ENCODE assay signal across 9 cellular contexts in the genomic region with DNA sequence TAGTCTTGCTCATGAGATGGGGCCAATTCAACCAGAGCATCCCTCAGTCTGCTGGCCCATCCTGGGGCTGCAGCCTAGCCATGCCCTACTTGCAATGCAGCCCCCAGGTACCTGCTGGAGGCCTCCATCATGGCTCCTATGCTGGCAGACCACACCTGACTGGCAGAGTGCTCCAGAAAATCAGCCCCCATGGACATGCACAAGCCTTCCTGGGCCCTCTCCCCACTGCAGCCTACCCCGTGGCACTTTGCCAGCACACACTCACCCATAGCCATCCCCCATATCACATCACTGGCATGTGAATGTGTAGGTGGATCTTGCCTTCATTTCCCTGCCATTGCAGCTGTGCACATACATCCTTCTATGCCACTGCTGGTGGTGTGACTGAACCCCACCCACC.
"Had no signal": no experiment of that assay in that cellular context is flagged by ENCODE, and none has a peak within 500 bp of the region (broad histone marks: within the 10 kb centered on the region; RNA-seq: fewer than 3 reads in every experiment).

No MANE protein-coding gene starts in this region.

- H3K9me3 ChIP-seq: HAP-1 had no signal

- H3K27ac Mint-ChIP-seq: GM23338, H9, HFFc6 had no signal

- H3K4me1 ChIP-seq: HAP-1 had no signal

- ATAC-seq: GM23338, HCT116 had no signal

- H3K4me2 ChIP-seq: GM23338 had no signal

- H3K9ac ChIP-seq: GM23248 had no signal

- DNase-seq: GM23248, GOT3, H7, H9, HCEC 1CT, HFFc6 had no signal

- H3K4me3 Mint-ChIP-seq: GM23338, H9, HFFc6 had no signal

- H3K4me3 ChIP-seq: GM23248, GM23338, HAP-1 had no signal

- H3K4me1 Mint-ChIP-seq: GM23338, H9 had no signal

- H2AFZ ChIP-seq: GM23248, GM23338 had no signal

- H3K27ac ChIP-seq: GM23248 had no signal

- H3K36me3 ChIP-seq: HAP-1 had no signal
